8 cellular contexts compared by ENCODE assay signal in genomic region chr1:236395780-236396664, GRCh38. TPM values are rescaled to one million over a fixed set of nuclear protein-coding genes. Genes with fewer than 3 reads are reported as not detected.
A peak's percentile ranks its signal among the peaks of the same experiment; 100 is the strongest.
DNase-seq lines count a peak whose midpoint lies in the region; ATAC-seq lines count a peak whose summit lies in the region.

No MANE protein-coding gene starts in this region.

- H3K9me3 ChIP-seq in duodenal mucosa (ENCODE audit: control insufficient read depth in 1 of 2, low read length in 2 of 2) = no peaks in the 10 kb centered on the region

- H3K4me3 Mint-ChIP-seq in naive thymus-derived CD8-positive, alpha-beta T cell = peak overlapping the region; percentile 77 to 96 (median 88)

- H3K36me3 Mint-ChIP-seq in naive thymus-derived CD8-positive, alpha-beta T cell = peaks cover 0 to 5% (median 0%) of the 10 kb centered on the region in 3 donors

- ATAC-seq in naive thymus-derived CD8-positive, alpha-beta T cell = no peak
- no peak for ATAC-seq in HG02884 (IDR thresholded peaks at IDR 0.05; ENCODE audit: unreplicated experiment)

- H3K4me1 ChIP-seq in duodenal mucosa (ENCODE audit: control insufficient read depth in 1 of 2, insufficient read depth in 2 of 2, low read length in 2 of 2) = peaks cover 4 to 13% of the 10 kb centered on the region in 2 donors

- peak overlapping the region in 1 of 2 donors; percentile 33 for H3K9ac ChIP-seq in duodenal mucosa (ENCODE audit: low read depth in 1 of 2, low read length in 2 of 2)

- POLR2A ChIA-PET in naive thymus-derived CD8-positive, alpha-beta T cell (lab: Charles Lee) = no interaction called here

- no peaks in the 10 kb centered on the region for H3K36me3 ChIP-seq in duodenal mucosa (ENCODE audit: control insufficient read depth in 1 of 2, insufficient read depth in 2 of 2, low read length in 2 of 2)

- peak overlapping the region; percentile 63; the same call in 1 of the 2 replicates for H3K4me3 ChIP-seq in Jurkat, Clone E6-1 (ENCODE audit: low read length)
- H3K4me3 ChIP-seq in duodenal mucosa (ENCODE audit: low read depth in 1 of 2, low read length in 2 of 2) = peak overlapping the region; percentile 76 to 77

- H3K9me3 Mint-ChIP-seq in naive thymus-derived CD8-positive, alpha-beta T cell = no peaks in the 10 kb centered on the region

- H3K4me1 Mint-ChIP-seq in naive thymus-derived CD8-positive, alpha-beta T cell = peaks cover 6 to 25% (median 18%) of the 10 kb centered on the region in 4 donors

- peaks cover 11 to 15% of the 10 kb centered on the region in 2 donors for H3K27me3 ChIP-seq in duodenal mucosa (ENCODE audit: control insufficient read depth in 1 of 2, insufficient read depth in 2 of 2, low read length in 2 of 2)

- H3K27ac ChIP-seq in duodenal mucosa (ENCODE audit: low read depth, low read length) = no peak overlapping the region

- H3K27me3 Mint-ChIP-seq in naive thymus-derived CD8-positive, alpha-beta T cell = peaks cover 18 to 65% (median 50%) of the 10 kb centered on the region in 5 donors

- peak overlapping the region in 4 of 10 donors; percentile 42 to 74 (median 72) for H3K27ac Mint-ChIP-seq in naive thymus-derived CD8-positive, alpha-beta T cell

- DNase-seq in NCI-H345 (lab: John Stamatoyannopoulos, UW) (peak; percentile 22), NCI-H345 treated with DMSO at 0.1 percent for 48 hours (lab: John Stamatoyannopoulos, UW; ENCODE audit: unreplicated experiment) (no peak), islet precursor cell (no peak), amygdala (lab: John Stamatoyannopoulos, UW) (no peak)
- DNase-seq in Jurkat, Clone E6-1 (ENCODE audit: low read depth, low spot score) = no peak
- no peak for DNase-seq in naive thymus-derived CD8-positive, alpha-beta T cell

RNA-seq across cellular contexts. Expression of gene EDARADD, which starts 1.9 kb away (rescaled TPM):
- 3.9 TPM for polyA plus RNA-seq in Jurkat, Clone E6-1 (2012; ENCODE audit: insufficient read depth, insufficient read length)
- total RNA-seq in naive thymus-derived CD8-positive, alpha-beta T cell = under 1 TPM; 0.38 to 0.68 TPM
- 1 to 10 TPM in 1 of 3 donors, under 1 TPM in 2; 0.20 to 2.5 (median 0.32) TPM for polyA plus RNA-seq in naive thymus-derived CD8-positive, alpha-beta T cell
